In genomic region chr2:41420872-41421271, GRCh38 we compare ENCODE assay signal across 17 cellular contexts.
DNase-seq lines count a peak whose midpoint lies in the region; ATAC-seq and TF ChIP-seq lines count a peak whose summit lies in the region.
"Had no signal": no experiment of that assay in that cellular context is flagged by ENCODE, and none has a peak within 500 bp of the region (broad histone marks: within the 10 kb centered on the region; RNA-seq: fewer than 3 reads in every experiment).

No MANE protein-coding gene starts in this region.

- DNase-seq in SK-N-SH (no peak), heart left ventricle (no peak), Right ventricle myocardium inferior (ENCODE audit: missing footprints) (no peak), left ventricle myocardium superior (no peak), cardiac septum (ENCODE audit: low spot score) (no peak)
- DNase-seq: AML-193; Caco-2; Calu3; CD4-positive, alpha-beta T cell; CD8-positive, alpha-beta T cell; DMS79 treated with DMSO at 0.1 percent for 48 hours; GF-D8 had no signal

- TF ChIP-seq EP300 in SK-N-SH (IDR thresholded peaks at IDR 0.05; ENCODE audit: borderline replicate concordance in 1 of 2, low read depth in 1 of 2, low read length in 1 of 2), result no peak

- H3K9me3 ChIP-seq in SK-N-SH (no peaks in the 10 kb centered on the region), heart left ventricle (peaks cover 0 to 3% (median 0%) of the 10 kb centered on the region in 12 donors)
- H3K9me3 ChIP-seq: A549; BLaER1 treated with 17β-estradiol and CSF1 and Interleukin-3, amounts not matched to agents 10 nM and 100 nM; Caco-2 had no signal

- no peak overlapping the region for H3K9ac ChIP-seq in SK-N-SH
- H3K9ac ChIP-seq: BLaER1 treated with 17β-estradiol and CSF1 and Interleukin-3, amounts not matched to agents 10 nM and 100 nM had no signal

- no peak overlapping the region for H3K4me3 ChIP-seq in SK-N-SH (ENCODE audit: low read depth in 2 of 2, low read length in 1 of 2)
- H3K4me3 ChIP-seq in heart left ventricle, result no peak overlapping the region
- H3K4me3 ChIP-seq: A549; BLaER1 treated with 17β-estradiol and CSF1 and Interleukin-3, amounts not matched to agents 10 nM and 100 nM had no signal

- CTCF ChIA-PET in SK-N-SH (lab: Yijun Ruan, JAX), result interaction anchor here (1.0 to 1.8 kb wide), 2 partner anchors 10 to 278 kb away, joined by 3 to 10 read pairs; no protein-coding TSS in a partner anchor

- H3K27me3 ChIP-seq in SK-N-SH (ENCODE audit: insufficient read depth), result no peaks in the 10 kb centered on the region
- no peaks in the 10 kb centered on the region for H3K27me3 ChIP-seq in heart left ventricle
- H3K27me3 ChIP-seq: BLaER1 treated with 17β-estradiol and CSF1 and Interleukin-3, amounts not matched to agents 10 nM and 100 nM had no signal

- ATAC-seq in SK-N-SH treated with all-trans-retinoic acid at 6 μM for 48 hours (no peak), heart left ventricle (peak in 3 of 4 donors; percentile 37 to 59 (median 44)), Right ventricle myocardium inferior (no peak), left ventricle myocardium superior (peak; percentile 53)
- ATAC-seq: A549; CD8-positive, alpha-beta T cell had no signal

- no peaks in the 10 kb centered on the region for H3K4me1 ChIP-seq in SK-N-SH (ENCODE audit: control insufficient read depth in 1 of 2, insufficient read depth in 2 of 2, low read depth in 1 of 2, low read length in 1 of 2)
- peaks cover 0 to 13% (median 0%) of the 10 kb centered on the region in 12 donors for H3K4me1 ChIP-seq in heart left ventricle
- H3K4me1 ChIP-seq: A549; BLaER1 treated with 17β-estradiol and CSF1 and Interleukin-3, amounts not matched to agents 10 nM and 100 nM; Caco-2 had no signal

- intact Hi-C loops in heart left ventricle (cut with DNase I) (no loop called here), Right ventricle myocardium inferior (cut with DNase I) (loop anchor here (10.0 kb wide), 1 partner anchor 174 kb away; no protein-coding TSS in a partner anchor), left ventricle myocardium superior (cut with micrococcal nuclease) (no loop called here), cardiac septum (cut with DNase I) (no loop called here)

- H3K27ac ChIP-seq in SK-N-SH (ENCODE audit: low read depth in 2 of 2, low read length in 1 of 2) (no peak overlapping the region), heart left ventricle (peak overlapping the region in 1 of 12 donors; percentile 5)
- H3K27ac ChIP-seq: 22Rv1; A549; BLaER1 treated with 17β-estradiol and CSF1 and Interleukin-3, amounts not matched to agents 10 nM and 100 nM; C4-2B had no signal

- 29% methylated on average over 1 of the region's 1 CpG for WGBS in SK-N-SH (ENCODE audit: low lambda C conversion rate)
- WGBS in heart left ventricle, 4 donors, result 50 to 79% (median 61%) methylated on average over 1 of the region's 1 CpG

- H2AFZ ChIP-seq in SK-N-SH (ENCODE audit: low read depth), result no peak overlapping the region

- no peak for TF ChIP-seq RAD21 in SK-N-SH (IDR thresholded peaks at IDR 0.05; ENCODE audit: low read length)

- no peak for TF ChIP-seq POLR2A in heart left ventricle (IDR thresholded peaks at IDR 0.05)

- no peaks in the 10 kb centered on the region for H3K36me3 ChIP-seq in SK-N-SH (replicated peaks in 1 of 2; ENCODE audit: control insufficient read depth in 1 of 2, insufficient read depth in 2 of 2, low read length in 1 of 2)
- H3K36me3 ChIP-seq in heart left ventricle, result no peaks in the 10 kb centered on the region
- H3K36me3 ChIP-seq: BLaER1 treated with 17β-estradiol and CSF1 and Interleukin-3, amounts not matched to agents 10 nM and 100 nM had no signal

- POLR2A ChIA-PET in SK-N-SH (lab: Yijun Ruan, JAX), result no interaction called here

- H4K20me1 ChIP-seq in SK-N-SH (ENCODE audit: insufficient read depth), result no peaks in the 10 kb centered on the region
- H4K20me1 ChIP-seq: BLaER1 treated with 17β-estradiol and CSF1 and Interleukin-3, amounts not matched to agents 10 nM and 100 nM had no signal

- no peaks in the 10 kb centered on the region for H3K79me2 ChIP-seq in SK-N-SH (ENCODE audit: insufficient read depth)

- no peak overlapping the region for H3K4me2 ChIP-seq in SK-N-SH
- H3K4me2 ChIP-seq: A549; BLaER1 treated with 17β-estradiol and CSF1 and Interleukin-3, amounts not matched to agents 10 nM and 100 nM had no signal

- TF ChIP-seq CTCF in SK-N-SH (IDR thresholded peaks at IDR 0.05), result no peak
- no peak for TF ChIP-seq CTCF in heart left ventricle (IDR thresholded peaks at IDR 0.05)

- H3F3A ChIP-seq in SK-N-SH (replicated peaks; ENCODE audit: insufficient read depth), result no peaks in the 10 kb centered on the region

- H3K9me2 ChIP-seq in SK-N-SH, result no peaks in the 10 kb centered on the region

TF ChIP-seq in SK-N-SH treated with all-trans-retinoic acid at 6 μM for 48 hours, 23 proteins besides CTCF, POLR2A, EP300 and RAD21:
- no peak for TF ChIP-seq ZNF8 (CRISPR knock-in tag; IDR thresholded peaks at IDR 0.05)
- TF ChIP-seq TCF4 (CRISPR knock-in tag; IDR thresholded peaks at IDR 0.05; ENCODE audit: borderline replicate concordance), result 0 out of 2 replicates have a peak, but pooled peaks have one; percentile 47
- TF ChIP-seq ISL1 (CRISPR knock-in tag; IDR thresholded peaks at IDR 0.05), result 0 out of 2 replicates have a peak, but pooled peaks have one; percentile 23

TF ChIP-seq in SK-N-SH, 30 proteins besides CTCF, POLR2A, EP300 and RAD21:
- TF ChIP-seq CHD2 (IDR thresholded peaks at IDR 0.05; ENCODE audit: low read length, partially characterized antibody), result no peak
- TF ChIP-seq FOSL2 (IDR thresholded peaks at IDR 0.05; ENCODE audit: borderline replicate concordance, low read depth), result no peak
- no peak for TF ChIP-seq IRF3 (IDR thresholded peaks at IDR 0.05; ENCODE audit: low read depth, low read length)
- no peak for TF ChIP-seq FOXJ3 (CRISPR knock-in tag; IDR thresholded peaks at IDR 0.05)
- TF ChIP-seq, protein P1, sequence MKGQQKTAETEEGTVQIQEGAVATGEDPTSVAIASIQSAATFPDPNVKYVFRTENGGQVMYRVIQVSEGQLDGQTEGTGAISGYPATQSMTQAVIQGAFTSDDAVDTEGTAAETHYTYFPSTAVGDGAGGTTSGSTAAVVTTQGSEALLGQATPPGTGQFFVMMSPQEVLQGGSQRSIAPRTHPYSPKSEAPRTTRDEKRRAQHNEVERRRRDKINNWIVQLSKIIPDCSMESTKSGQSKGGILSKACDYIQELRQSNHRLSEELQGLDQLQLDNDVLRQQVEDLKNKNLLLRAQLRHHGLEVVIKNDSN (IDR thresholded peaks at IDR 0.05; ENCODE audit: borderline replicate concordance, low read depth), result no peak

Comparison
In these comparisons a context has a peak if more than half of its experiments do, and no peak if none do; other contexts are left out.
1. ATAC-seq: peak in heart left ventricle (3 of 4) and left ventricle myocardium superior (single experiment); none in SK-N-SH treated with all-trans-retinoic acid at 6 μM for 48 hours (single experiment) and Right ventricle myocardium inferior (single experiment).